In the genomic region with DNA sequence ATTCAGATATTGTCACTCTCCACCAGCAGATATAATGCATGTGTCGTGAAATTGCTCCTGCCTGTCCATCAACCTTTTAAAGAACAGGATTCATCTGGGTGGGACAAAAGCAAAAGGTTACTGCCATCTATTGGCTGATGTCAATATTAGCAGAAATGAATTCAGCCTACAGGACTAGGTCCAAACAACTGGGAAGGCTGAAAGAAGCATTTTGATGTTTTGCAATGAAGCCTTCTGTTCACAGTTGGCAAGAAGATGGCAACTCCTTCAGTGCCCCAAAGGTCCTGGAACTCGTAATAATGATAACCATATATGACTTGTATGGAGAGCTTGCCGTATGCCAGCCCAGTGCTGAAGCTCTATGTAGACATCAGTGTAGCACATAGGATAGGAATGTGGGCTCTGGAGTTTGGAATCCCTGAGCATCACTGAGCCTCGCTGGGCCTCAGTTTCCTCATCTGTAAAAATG, we compare ENCODE assay signal across 8 cellular contexts. TPM values are rescaled to one million over a fixed set of nuclear protein-coding genes. Genes with fewer than 3 reads are reported as not detected.
DNase-seq lines count a peak whose midpoint lies in the region; ATAC-seq and TF ChIP-seq lines count a peak whose summit lies in the region.

No MANE protein-coding gene starts in this region.

- DNase-seq in activated CD8-positive, alpha-beta memory T cell treated with anti-CD3 and anti-CD28 coated beads, Interleukin-2, amount 10 ng/mL, durations not matched to agents 7 days and 5 days, result no peak
- no peak for DNase-seq in activated CD8-positive, alpha-beta memory T cell treated with anti-CD3 and anti-CD28 coated beads for 24 hours
- DNase-seq in NCI-H526 (lab: John Stamatoyannopoulos, UW) (peak; percentile 46 to 80), brain microvascular endothelial cell (peak; percentile 8), kidney tubule cell (ENCODE audit: low spot score) (peak; percentile 74), uterus (no peak), GF-D8 (lab: John Stamatoyannopoulos, UW) (no peak)

- ATAC-seq in activated CD8-positive, alpha-beta memory T cell treated with anti-CD3 and anti-CD28 coated beads, Interleukin-2, amount 10 ng/mL, durations not matched to agents 7 days and 5 days, result peak; percentile 59
- peak; percentile 37 for ATAC-seq in HG02798 (IDR thresholded peaks at IDR 0.05; ENCODE audit: poor library complexity, unreplicated experiment)

- H3K27ac Mint-ChIP-seq in activated CD8-positive, alpha-beta memory T cell treated with anti-CD3 and anti-CD28 coated beads, Interleukin-2, amount 10 ng/mL, durations not matched to agents 7 days and 5 days, result no peak overlapping the region

- H3K4me1 ChIP-seq in uterus, result no peaks in the 10 kb centered on the region

- H3K27ac ChIP-seq in brain microvascular endothelial cell (no peak overlapping the region), uterus (no peak overlapping the region)

- H3K4me1 Mint-ChIP-seq in activated CD8-positive, alpha-beta memory T cell treated with anti-CD3 and anti-CD28 coated beads, Interleukin-2, amount 10 ng/mL, durations not matched to agents 7 days and 5 days, result peaks cover 42% of the 10 kb centered on the region

- TF ChIP-seq POLR2A in uterus (IDR thresholded peaks at IDR 0.05), result no peak

- no peaks in the 10 kb centered on the region for H3K27me3 Mint-ChIP-seq in activated CD8-positive, alpha-beta memory T cell treated with anti-CD3 and anti-CD28 coated beads, Interleukin-2, amount 10 ng/mL, durations not matched to agents 7 days and 5 days

- in situ Hi-C loops in brain microvascular endothelial cell (cut with HindIII; ENCODE audit: low pct_ligation_motif_present, low sequenced_read_pairs), result no loop called here

- CTCF ChIA-PET in activated CD8-positive, alpha-beta memory T cell treated with anti-CD3 and anti-CD28 coated beads, Interleukin-2, amount 10 ng/mL, durations not matched to agents 7 days and 5 days (lab: Charles Lee), result interaction anchor here (0.6 to 3.6 kb wide), 17 partner anchors 9 to 515 kb away, joined by 3 to 16 read pairs (median 5); no protein-coding TSS in a partner anchor

- H3K27me3 ChIP-seq in brain microvascular endothelial cell (replicated peaks) (no peaks in the 10 kb centered on the region), uterus (no peaks in the 10 kb centered on the region)

- no peaks in the 10 kb centered on the region for H3K36me3 ChIP-seq in brain microvascular endothelial cell (replicated peaks)
- no peaks in the 10 kb centered on the region for H3K36me3 ChIP-seq in uterus

- H3K36me3 Mint-ChIP-seq in activated CD8-positive, alpha-beta memory T cell treated with anti-CD3 and anti-CD28 coated beads, Interleukin-2, amount 10 ng/mL, durations not matched to agents 7 days and 5 days, result no peaks in the 10 kb centered on the region

- no peak overlapping the region for H3K4me3 Mint-ChIP-seq in activated CD8-positive, alpha-beta memory T cell treated with anti-CD3 and anti-CD28 coated beads, Interleukin-2, amount 10 ng/mL, durations not matched to agents 7 days and 5 days

- H3K9me3 Mint-ChIP-seq in activated CD8-positive, alpha-beta memory T cell treated with anti-CD3 and anti-CD28 coated beads, Interleukin-2, amount 10 ng/mL, durations not matched to agents 7 days and 5 days (ENCODE audit: low read depth), result no peaks in the 10 kb centered on the region

- no peaks in the 10 kb centered on the region for H3K9me3 ChIP-seq in uterus

- intact Hi-C loops in uterus (cut with DNase I; ENCODE audit: low total_unique reads), result no loop called here

- TF ChIP-seq CTCF in brain microvascular endothelial cell (IDR thresholded peaks at IDR 0.05; ENCODE audit: low read depth, low read length, missing control alignments) (peak; percentile 64), uterus (IDR thresholded peaks at IDR 0.05) (peak; percentile 52 to 67 (median 62))

- H3K4me3 ChIP-seq in brain microvascular endothelial cell (ENCODE audit: low read depth, low read length), result no peak overlapping the region
- no peak overlapping the region for H3K4me3 ChIP-seq in uterus

RNA-seq across cellular contexts. Expression of gene BCAS1, which starts 7.5 kb away (rescaled TPM):
- total RNA-seq in activated CD8-positive, alpha-beta memory T cell treated with anti-CD3 and anti-CD28 coated beads, Interleukin-2, amount 10 ng/mL, durations not matched to agents 7 days and 5 days, result under 1 TPM in 1 of 2 experiments, not detected in 1; 0.14 TPM
- total RNA-seq in uterus, result under 1 TPM in 2 of 4 donors, not detected in 2; 0.29 to 0.83 TPM

Comparison
In these comparisons a context has a peak if more than half of its experiments do, and no peak if none do; other contexts are left out.
1. DNase-seq: peak in NCI-H526 (2 of 2), brain microvascular endothelial cell (single experiment) and kidney tubule cell (single experiment); none in activated CD8-positive, alpha-beta memory T cell treated with anti-CD3 and anti-CD28 coated beads, Interleukin-2, amount 10 ng/mL, durations not matched to agents 7 days and 5 days (single experiment), activated CD8-positive, alpha-beta memory T cell treated with anti-CD3 and anti-CD28 coated beads for 24 hours (single experiment), uterus (0 of 2) and GF-D8 (single experiment).